ENCODE assay signal across 8 cellular contexts in the genomic region with DNA sequence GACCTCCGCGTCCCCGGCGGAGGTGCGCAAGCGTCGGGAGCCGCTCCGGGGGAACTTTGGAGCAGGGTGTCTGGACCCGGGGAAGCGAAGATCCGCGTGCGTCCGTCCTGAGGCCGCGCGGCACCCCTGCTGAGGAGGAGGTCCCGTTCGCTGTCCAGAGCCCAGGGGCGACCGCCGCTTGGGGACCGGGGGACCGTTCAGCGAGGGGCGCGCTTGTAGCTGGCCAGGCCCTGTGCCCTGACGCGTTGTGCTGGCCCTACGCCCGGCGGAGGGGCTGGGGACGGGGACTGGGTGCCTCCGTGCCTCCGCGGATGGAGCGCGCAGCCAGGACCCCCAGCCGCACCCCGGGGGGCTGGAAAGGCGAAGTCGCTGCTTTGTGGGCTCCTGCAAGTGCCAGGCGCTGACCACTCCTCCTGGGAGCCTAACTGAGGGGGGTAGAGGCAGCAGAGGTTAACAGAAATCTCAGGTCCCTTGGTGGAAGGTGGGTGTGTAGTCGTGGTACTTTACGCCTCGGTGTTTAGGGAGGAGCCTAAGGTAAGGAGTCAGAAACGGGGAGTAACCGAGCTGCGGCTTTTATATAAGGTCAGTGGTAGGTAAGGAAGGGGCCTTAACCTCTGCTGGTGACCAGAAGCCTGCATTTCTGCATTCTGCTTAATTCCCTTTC. TPM values are rescaled to one million over a fixed set of nuclear protein-coding genes. Genes with fewer than 3 reads are reported as not detected.
DNase-seq lines count a peak whose midpoint lies in the region; ATAC-seq and TF ChIP-seq lines count a peak whose summit lies in the region.

A gene (plus strand): TSS at position 605 of the 664 bp plus-strand sequence. CDS start 90,642 bp downstream, outside the sequence.

- intact Hi-C loops in esophagus muscularis mucosa (cut with DNase I) = loop anchor here (10.0 kb wide), 1 partner anchor 186 kb away; no protein-coding TSS in a partner anchor

- H3K36me3 ChIP-seq in SJSA1 = no peaks in the 10 kb centered on the region
- H3K36me3 ChIP-seq in esophagus muscularis mucosa = no peaks in the 10 kb centered on the region
- no peaks in the 10 kb centered on the region for H3K36me3 ChIP-seq in muscle layer of duodenum (ENCODE audit: control insufficient read depth in 1 of 2, insufficient read depth in 2 of 2, low read length in 2 of 2)

- DNase-seq in NOMO-1 treated with DMSO at 0.1 percent for 48 hours (lab: John Stamatoyannopoulos, UW; ENCODE audit: unreplicated experiment) = peak; percentile 32
- no peak for DNase-seq in NOMO-1 treated with dmso at 0.1 percent for 144 hours (lab: John Stamatoyannopoulos, UW; ENCODE audit: unreplicated experiment)
- no peak for DNase-seq in SJSA1 (ENCODE audit: low read depth in 1 of 2, low spot score in 2 of 2)
- DNase-seq in esophagus muscularis mucosa (ENCODE audit: extremely low spot score) = no peak
- DNase-seq in AG08395 (ENCODE audit: low spot score) = no peak

- no peak for TF ChIP-seq EP300 in esophagus muscularis mucosa (IDR thresholded peaks at IDR 0.05)

- peak within 1 kb of the TSS; percentile 27 for H3K4me3 ChIP-seq in SJSA1
- peak within 1 kb of the TSS; percentile 57 to 69 (median 65) for H3K4me3 ChIP-seq in esophagus muscularis mucosa
- peak within 1 kb of the TSS; percentile 75 to 84 for H3K4me3 ChIP-seq in muscle layer of duodenum (ENCODE audit: low read depth in 1 of 2, low read length in 2 of 2)

- no peaks in the 10 kb centered on the region for H3K9me3 ChIP-seq in SJSA1 (replicated peaks)
- peaks cover 0 to 6% (median 4%) of the 10 kb centered on the region in 4 donors for H3K9me3 ChIP-seq in esophagus muscularis mucosa
- no peaks in the 10 kb centered on the region for H3K9me3 ChIP-seq in muscle layer of duodenum (ENCODE audit: control insufficient read depth in 1 of 2, low read length in 2 of 2)

- H3K27me3 ChIP-seq in SJSA1 (replicated peaks) (peaks cover 41% of the 10 kb centered on the region), esophagus muscularis mucosa (peaks cover 0 to 42% (median 4%) of the 10 kb centered on the region in 4 donors), muscle layer of duodenum (ENCODE audit: low read depth, low read length) (no peaks in the 10 kb centered on the region)

- WGBS in esophagus muscularis mucosa = 3% methylated on average over 17 of the region's 50 CpGs

- H3K4me1 ChIP-seq in SJSA1 (replicated peaks) (0 out of 2 replicates have a peak, but pooled peaks cover 6% of the 10 kb centered on the region), esophagus muscularis mucosa (peaks cover 5 to 20% (median 17%) of the 10 kb centered on the region in 4 donors), muscle layer of duodenum (ENCODE audit: control insufficient read depth in 1 of 2, insufficient read depth in 2 of 2, low read length in 2 of 2) (peaks cover 0 to 8% of the 10 kb centered on the region in 2 donors)

- no peak for TF ChIP-seq CTCF in esophagus muscularis mucosa (IDR thresholded peaks at IDR 0.05)

- no peak for TF ChIP-seq POLR2A in esophagus muscularis mucosa (IDR thresholded peaks at IDR 0.05; ENCODE audit: low read depth)

- H3K27ac ChIP-seq in SJSA1 (no peak within 1 kb of the TSS), esophagus muscularis mucosa (replicated peaks in 1 of 4) (peak within 1 kb of the TSS; percentile 67 to 79 (median 74)), muscle layer of duodenum (ENCODE audit: low read length) (peak within 1 kb of the TSS; percentile 62)

- no peak for ATAC-seq in HG03342 (IDR thresholded peaks at IDR 0.05; ENCODE audit: unreplicated experiment)
- ATAC-seq in GM18870 (IDR thresholded peaks at IDR 0.05; ENCODE audit: unreplicated experiment) = no peak

RNA-seq across cellular contexts. Expression of the gene that starts here (rescaled TPM):
- 0.39 and 1.3 TPM in 2 replicates for total RNA-seq in SJSA1 (2014; rRNA removed; shearing (Covaris generic))
- 10 to 100 TPM in 1 of 4 donors, 1 to 10 TPM in 3; 3.7 to 10.6 (median 8.8) TPM for total RNA-seq in esophagus muscularis mucosa

Comparison
In these comparisons a context has a peak if more than half of its experiments do, and no peak if none do; other contexts are left out.
1. H3K4me3 ChIP-seq: peak in every context shown above with its lines; median percentile 80 in muscle layer of duodenum; 65 in esophagus muscularis mucosa; 27 in SJSA1.